1 cellular context compared by ENCODE assay signal in the genomic region with DNA sequence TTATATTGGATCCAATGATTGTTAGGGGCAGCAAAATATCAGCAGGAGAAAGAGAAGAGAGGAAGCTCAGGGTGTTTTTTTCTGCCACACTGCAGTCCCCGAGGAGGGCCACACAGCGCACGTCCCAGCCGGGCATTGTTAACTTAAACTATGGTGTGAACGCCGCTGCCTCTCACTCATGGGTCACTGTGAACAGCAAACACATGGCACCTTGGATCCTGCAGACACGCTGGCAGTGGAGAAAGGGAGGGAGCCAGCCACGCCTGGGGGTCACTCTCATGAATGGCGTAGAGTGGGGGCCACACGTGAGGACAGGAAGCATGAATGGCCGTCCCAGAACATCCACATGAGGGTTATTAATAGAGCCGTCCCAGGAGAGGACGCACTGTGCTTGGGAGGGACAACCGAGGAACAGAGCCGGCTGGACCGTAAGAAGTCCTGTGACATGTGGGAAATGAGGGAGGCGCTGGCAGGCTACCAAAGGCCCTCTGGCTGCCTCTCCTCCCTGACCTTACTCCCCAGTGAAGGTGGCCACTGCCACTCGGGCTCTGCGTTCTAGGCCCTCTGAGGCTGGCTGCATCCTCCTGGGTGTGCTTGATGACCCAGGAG.
TF ChIP-seq lines count a peak whose summit lies in the region.

No MANE protein-coding gene starts in this region.

TF ChIP-seq in K562, 482 proteins besides CTCF, POLR2A, EP300 and RAD21:
- TF ChIP-seq, protein P1, sequence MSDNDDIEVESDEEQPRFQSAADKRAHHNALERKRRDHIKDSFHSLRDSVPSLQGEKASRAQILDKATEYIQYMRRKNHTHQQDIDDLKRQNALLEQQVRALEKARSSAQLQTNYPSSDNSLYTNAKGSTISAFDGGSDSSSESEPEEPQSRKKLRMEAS (CRISPR knock-in tag; IDR thresholded peaks at IDR 0.05) = 0 out of 2 replicates have a peak, but pooled peaks have one; percentile 3
- no peak for TF ChIP-seq TAF15 (IDR thresholded peaks at IDR 0.05; ENCODE audit: low read depth, low read length)
